ENCODE assay signal across 8 cellular contexts in genomic region chr5:179801304-179802206, GRCh38. TPM values are rescaled to one million over a fixed set of nuclear protein-coding genes. Genes with fewer than 3 reads are reported as not detected.
DNase-seq lines count a peak whose midpoint lies in the region; TF ChIP-seq lines count a peak whose summit lies in the region.

No MANE protein-coding gene starts in this region.

- no peak overlapping the region for H3K23ac ChIP-seq in trophoblast cell (ENCODE audit: low read length)

- H3K4me1 ChIP-seq in esophagus squamous epithelium (peaks cover 40 to 61% (median 52%) of the 10 kb centered on the region in 3 donors), trophoblast cell (ENCODE audit: control insufficient read depth in 1 of 2, insufficient read depth in 2 of 2, low read length in 2 of 2) (peaks cover 13 to 18% of the 10 kb centered on the region in 2 experiments), vagina (peaks cover 52% of the 10 kb centered on the region)

- peaks cover 17% of the 10 kb centered on the region for H3K79me2 ChIP-seq in trophoblast cell (ENCODE audit: control insufficient read depth, insufficient read depth, low read length, poor library complexity)

- H4K12ac ChIP-seq in trophoblast cell (ENCODE audit: low read depth, low read length): no peak overlapping the region

- H3K14ac ChIP-seq in trophoblast cell (ENCODE audit: low read length): no peak overlapping the region

- H2BK120ac ChIP-seq in trophoblast cell (ENCODE audit: insufficient read depth, low read length, poor library complexity): no peak overlapping the region

- H3K9me3 ChIP-seq in esophagus squamous epithelium: no peaks in the 10 kb centered on the region
- H3K9me3 ChIP-seq in trophoblast cell (ENCODE audit: insufficient read depth, low read depth, low read length): no peaks in the 10 kb centered on the region
- no peaks in the 10 kb centered on the region for H3K9me3 ChIP-seq in vagina

- no peak overlapping the region for H2BK12ac ChIP-seq in trophoblast cell (ENCODE audit: low read length)

- H3K4ac ChIP-seq in trophoblast cell (ENCODE audit: low read depth, low read length): no peak overlapping the region

- H3K36me3 ChIP-seq in esophagus squamous epithelium (peaks cover 21 to 48% (median 30%) of the 10 kb centered on the region in 3 donors), trophoblast cell (ENCODE audit: control insufficient read depth in 1 of 2, insufficient read depth in 2 of 2, low read length in 2 of 2) (peaks cover 63% of the 10 kb centered on the region in 2 experiments), vagina (peaks cover 0 to 44% of the 10 kb centered on the region in 2 donors)

- no peak overlapping the region for H2AFZ ChIP-seq in trophoblast cell (ENCODE audit: insufficient read depth, low read length, poor library complexity)

- WGBS in esophagus squamous epithelium, 2 donors: 44 to 67% methylated on average over 11 to 31 of the region's 67 CpGs
- no CpG with 5 or more reads among the region's 67 CpGs for WGBS in trophoblast cell (ENCODE audit: extremely low coverage, insufficient coverage, insufficient read length)

- no peak for TF ChIP-seq POLR2A in esophagus squamous epithelium (IDR thresholded peaks at IDR 0.05)
- no peak for TF ChIP-seq POLR2A in vagina (IDR thresholded peaks at IDR 0.05)

- no peak overlapping the region for H3K18ac ChIP-seq in trophoblast cell (ENCODE audit: low read length)

- H3K27ac ChIP-seq in esophagus squamous epithelium (no peak overlapping the region), trophoblast cell (ENCODE audit: low read depth, low read length) (no peak overlapping the region), vagina (no peak overlapping the region)

- H3K79me1 ChIP-seq in trophoblast cell (ENCODE audit: low read length): peaks cover 9% of the 10 kb centered on the region

- H3K4me3 ChIP-seq in esophagus squamous epithelium: no peak overlapping the region
- no peak overlapping the region for H3K4me3 ChIP-seq in trophoblast cell (ENCODE audit: low read depth, low read length)
- H3K4me3 ChIP-seq in vagina: no peak overlapping the region

- TF ChIP-seq CTCF in esophagus squamous epithelium (IDR thresholded peaks at IDR 0.05) (peak; percentile 39 to 76 (median 66)), vagina (IDR thresholded peaks at IDR 0.05) (peak; percentile 36 to 70 (median 51))

- H3K4me2 ChIP-seq in trophoblast cell (ENCODE audit: low read length): no peak overlapping the region

- DNase-seq in GM19238 (ENCODE audit: insufficient read length, low spot score) (peak; percentile 83), MV-4-11 (lab: John Stamatoyannopoulos, UW) (peak; percentile 42), esophagus squamous epithelium (lab: John Stamatoyannopoulos, UW) (peak; percentile 41), trophoblast cell (peak; percentile 74 to 87), vagina (ENCODE audit: extremely low spot score in 2 of 2) (no peak), SW 1271 (lab: John Stamatoyannopoulos, UW) (no peak), NCI-H2171 (lab: John Stamatoyannopoulos, UW) (no peak)
- peak; percentile 58 for DNase-seq in activated CD8-positive, alpha-beta memory T cell treated with anti-CD3 and anti-CD28 coated beads, Interleukin-2, amount 50 U/mL, for 24 hours (ENCODE audit: extremely low read depth)

- intact Hi-C loops in esophagus squamous epithelium (cut with DNase I) (no loop called here), vagina (cut with DNase I) (loop anchor here (10.0 kb wide), 2 partner anchors 53 to 103 kb away; partner anchors contain the start of genes MRNIP and TBC1D9B)

- no peak overlapping the region for H4K8ac ChIP-seq in trophoblast cell (ENCODE audit: low read depth, low read length)

- H3K9ac ChIP-seq in trophoblast cell (ENCODE audit: low read length): no peak overlapping the region

- no peak overlapping the region for H4K91ac ChIP-seq in trophoblast cell (ENCODE audit: low read depth, low read length)

- no peaks in the 10 kb centered on the region for H3K27me3 ChIP-seq in esophagus squamous epithelium
- no peaks in the 10 kb centered on the region for H3K27me3 ChIP-seq in trophoblast cell (ENCODE audit: insufficient read depth, low read length)
- H3K27me3 ChIP-seq in vagina: no peaks in the 10 kb centered on the region

- H2AK5ac ChIP-seq in trophoblast cell (ENCODE audit: low read length): no peak overlapping the region

- no peak overlapping the region for H2BK5ac ChIP-seq in trophoblast cell (ENCODE audit: low read depth, low read length, poor library complexity)

RNA-seq across cellular contexts. Expression of gene MGAT4B, which starts 5.1 kb away (rescaled TPM):
- 100 to 1,000 TPM in 1 of 4 donors, 10 to 100 TPM in 3; 68.5 to 119 (median 87.7) TPM for total RNA-seq in esophagus squamous epithelium
- polyA plus RNA-seq in trophoblast cell (2013): 113 and 116 TPM in 2 replicates
- total RNA-seq in vagina: 95.5 TPM

RNA-seq across cellular contexts. Expression of gene LTC4S, which starts 7.8 kb away (rescaled TPM):
- total RNA-seq in esophagus squamous epithelium (1 to 10 TPM in 3 of 4 donors, not detected in 1; 4.6 to 6.9 (median 4.7) TPM), vagina (10.6 TPM)
- 2.2 and 2.5 TPM in 2 replicates for polyA plus RNA-seq in trophoblast cell (2013)

RNA-seq across cellular contexts. Expression of gene SQSTM1, which starts 19.1 kb away (rescaled TPM):
- 100 to 1,000 TPM; 105 to 236 (median 149) TPM for total RNA-seq in esophagus squamous epithelium
- polyA plus RNA-seq in trophoblast cell (2013): 253 and 279 TPM in 2 replicates
- 373 TPM for total RNA-seq in vagina

RNA-seq across cellular contexts. Expression of gene MRNIP, which starts 57.1 kb away (rescaled TPM):
- total RNA-seq in esophagus squamous epithelium (10 to 100 TPM in 3 of 4 donors, 1 to 10 TPM in 1; 6.9 to 21.9 (median 10.7) TPM), vagina (53.8 TPM)
- 11.5 and 11.6 TPM in 2 replicates for polyA plus RNA-seq in trophoblast cell (2013)

Comparison
In these comparisons a context has a peak if more than half of its experiments do, and no peak if none do; other contexts are left out.
1. DNase-seq: peak in GM19238 (single experiment), MV-4-11 (single experiment), activated CD8-positive, alpha-beta memory T cell treated with anti-CD3 and anti-CD28 coated beads, Interleukin-2, amount 50 U/mL, for 24 hours (single experiment), esophagus squamous epithelium (single experiment) and trophoblast cell (2 of 2); none in vagina (0 of 2), SW 1271 (0 of 2) and NCI-H2171 (single experiment).